In genomic region chr12:12562585-12563245, GRCh38 we compare ENCODE assay signal across 8 cellular contexts. TPM values are rescaled to one million over a fixed set of nuclear protein-coding genes. Genes with fewer than 3 reads are reported as not detected.
A peak's percentile ranks its signal among the peaks of the same experiment; 100 is the strongest.
DNase-seq lines count a peak whose midpoint lies in the region; ATAC-seq lines count a peak whose summit lies in the region.

DUSP16 (minus strand) TSS chr12:12562863; CDS start chr12:12521098, 41,765 bp downstream.

- peak within 1 kb of the TSS; percentile 75 for H3K9ac ChIP-seq in HUES64 (ENCODE audit: low read depth, low read length)

- no peaks in the 10 kb centered on the region for H3K27me3 ChIP-seq in HUES64 (ENCODE audit: insufficient read depth, low read length)
- H3K27me3 ChIP-seq in mononuclear cell (ENCODE audit: insufficient read depth, low read length) = no peaks in the 10 kb centered on the region

- H3K27ac ChIP-seq in HUES64 (ENCODE audit: low read depth, low read length) = peak within 1 kb of the TSS; percentile 96
- peak within 1 kb of the TSS; percentile 98 for H3K27ac ChIP-seq in epithelial cell of prostate

- peaks cover 6% of the 10 kb centered on the region for H3K9me3 ChIP-seq in HUES64 (ENCODE audit: insufficient read depth, low read depth, low read length)
- H3K9me3 ChIP-seq in mononuclear cell (ENCODE audit: low read depth, low read length) = no peaks in the 10 kb centered on the region

- H3K36me3 ChIP-seq in HUES64 (ENCODE audit: insufficient read depth, low read length) = no peaks in the 10 kb centered on the region

- DNase-seq in DMS114 treated with DMSO at 0.1 percent for 48 hours (lab: John Stamatoyannopoulos, UW; ENCODE audit: unreplicated experiment) (peak; percentile 86), OCI-M1 (lab: John Stamatoyannopoulos, UW) (peak; percentile 95), activated T-cell treated with anti-CD3 and anti-CD28 coated beads for 48 hours (ENCODE audit: low read depth) (peak; percentile 71), epithelial cell of prostate (ENCODE audit: low read depth, low spot score) (no peak)
- DNase-seq in stimulated activated CD8-positive, alpha-beta memory T cell treated with anti-CD3 and anti-CD28 coated beads, Interleukin-4, amount 100 ng/mL, for 24 hours (ENCODE audit: low read depth) = peak; percentile 49

- H3K4me3 ChIP-seq in HUES64 (ENCODE audit: low read length) (peak within 1 kb of the TSS; percentile 89), mononuclear cell (ENCODE audit: low read length) (peak within 1 kb of the TSS; percentile 61)

- H3K4me1 ChIP-seq in HUES64 (ENCODE audit: insufficient read depth, low read length) (peaks cover 39% of the 10 kb centered on the region), mononuclear cell (ENCODE audit: insufficient read depth, low read length) (peaks cover 25% of the 10 kb centered on the region)

- ATAC-seq in GM21447 (IDR thresholded peaks at IDR 0.05; ENCODE audit: unreplicated experiment) = peak; percentile 68

- under 1% methylated on average over 54 of the region's 59 CpGs for WGBS in HUES64

RNA-seq across cellular contexts. Expression of gene DUSP16, which starts in this region (rescaled TPM):
- 21.6 TPM for polyA plus RNA-seq in HUES64 (2013, experiment 1 of 2)
- 18.7 TPM for polyA plus RNA-seq in HUES64 (2013, experiment 2 of 2)
- total RNA-seq in mononuclear cell = 29.5 TPM
